Comparison of ENCODE assay signal across 8 cellular contexts in genomic region chr7:107166702-107167426, GRCh38. TPM values are rescaled to one million over a fixed set of nuclear protein-coding genes. Genes with fewer than 3 reads are reported as not detected.
DNase-seq lines count a peak whose midpoint lies in the region; ATAC-seq and TF ChIP-seq lines count a peak whose summit lies in the region.

No MANE protein-coding gene starts in this region.

- 43 to 52% (median 47%) methylated on average over 6 of the region's 6 CpGs for WGBS in spleen, 5 donors

- H3K9me3 ChIP-seq in HEK293 (ENCODE audit: control insufficient read depth, insufficient read depth, low read depth, low read length) (no peaks in the 10 kb centered on the region), spleen (no peaks in the 10 kb centered on the region)

- ATAC-seq in HG02798 (IDR thresholded peaks at IDR 0.05; ENCODE audit: poor library complexity, unreplicated experiment) (no peak), HG02870 (IDR thresholded peaks at IDR 0.05; ENCODE audit: unreplicated experiment) (no peak)

- CTCF ChIA-PET in HEK293 (lab: Yijun Ruan, JAX) = interaction anchor here (0.6 to 1.6 kb wide), 7 partner anchors 16 to 510 kb away, joined by 3 to 5 read pairs (median 3); no protein-coding TSS in a partner anchor

- peak overlapping the region; percentile 64 for H3K4me3 ChIP-seq in HEK293 (ENCODE audit: low read depth, low read length)
- peak overlapping the region; percentile 71 for H3K4me3 ChIP-seq in WI38 (ENCODE audit: low read depth, low read length)
- H3K4me3 ChIP-seq in foreskin fibroblast (ENCODE audit: low read depth in 1 of 2, low read length in 2 of 2) = peak overlapping the region; percentile 39 to 72
- peak overlapping the region in 7 of 8 donors; percentile 20 to 98 (median 48) for H3K4me3 ChIP-seq in spleen

- H3K27ac ChIP-seq in HEK293 (ENCODE audit: extremely low read depth, low read depth, low read length) = peak overlapping the region; percentile 85
- peak overlapping the region; percentile 87 to 99 (median 97) for H3K27ac ChIP-seq in spleen

- intact Hi-C loops in spleen (cut with DNase I; ENCODE audit: low total_unique reads) = no loop called here

- DNase-seq in foreskin fibroblast (no peak), spleen (no peak), CD1c-positive myeloid dendritic cell (ENCODE audit: extremely low spot score) (no peak), pons (ENCODE audit: low spot score) (no peak)

- H3K36me3 ChIP-seq in HEK293 (ENCODE audit: control insufficient read depth in 2 of 2, insufficient read depth in 1 of 2, low read length in 2 of 2) = no peaks in the 10 kb centered on the region
- peaks cover 0 to 8% (median 1%) of the 10 kb centered on the region in 6 donors for H3K36me3 ChIP-seq in spleen

- H3K27me3 ChIP-seq in spleen (replicated peaks in 1 of 7) = no peaks in the 10 kb centered on the region

- TF ChIP-seq POLR2A in spleen (IDR thresholded peaks at IDR 0.05) = no peak

- TF ChIP-seq CTCF in HEK293 (tag by site-specific recombination; IDR thresholded peaks at IDR 0.05) = no peak
- no peak for TF ChIP-seq CTCF in WI38 (IDR thresholded peaks at IDR 0.05; ENCODE audit: low read depth, low read length)
- TF ChIP-seq CTCF in foreskin fibroblast (IDR thresholded peaks at IDR 0.05; ENCODE audit: low read depth, low read length) = no peak
- TF ChIP-seq CTCF in spleen (IDR thresholded peaks at IDR 0.05 in 8 of 11, conservative IDR thresholded peaks at IDR 0.05 in 3 of 11) = no peak

- POLR2A ChIA-PET in HEK293 (lab: Yijun Ruan, JAX) = no interaction called here

- H3K4me1 ChIP-seq in HEK293 (ENCODE audit: control insufficient read depth, insufficient read depth, low read length) (peaks cover 3% of the 10 kb centered on the region; the same call in 1 of the 2 replicates), spleen (peaks cover 14 to 37% (median 22%) of the 10 kb centered on the region in 6 donors)

TF ChIP-seq in HEK293, 187 proteins besides CTCF, POLR2A, EP300 and RAD21:
- peak; percentile 54 for TF ChIP-seq ZNF335 (tag by site-specific recombination; conservative IDR thresholded peaks at IDR 0.05)
- TF ChIP-seq ZNF311 (tag by site-specific recombination; IDR thresholded peaks at IDR 0.05; ENCODE audit: borderline replicate concordance) = no peak
- TF ChIP-seq ZNF221 (tag by site-specific recombination; IDR thresholded peaks at IDR 0.05; ENCODE audit: borderline replicate concordance) = no peak
- peak; percentile 95 for TF ChIP-seq ZNF362 (tag by site-specific recombination; IDR thresholded peaks at IDR 0.05)

RNA-seq across cellular contexts. Expression of gene HBP1, which starts 1.9 kb away (rescaled TPM):
- 100 to 1,000 TPM in 3 of 7 donors, 10 to 100 TPM in 4; 71.4 to 141 (median 84.5) TPM for total RNA-seq in spleen
- 10 to 100 TPM; 23.9 to 34.8 (median 32.1) TPM for polyA plus RNA-seq in spleen
